24 cellular contexts compared by ENCODE assay signal in genomic region chr3:120224249-120224648, GRCh38.
DNase-seq lines count a peak whose midpoint lies in the region; ATAC-seq and TF ChIP-seq lines count a peak whose summit lies in the region.
"Had no signal": no experiment of that assay in that cellular context is flagged by ENCODE, and none has a peak within 500 bp of the region (broad histone marks: within the 10 kb centered on the region; RNA-seq: fewer than 3 reads in every experiment).

No MANE protein-coding gene starts in this region.

- DNase-seq in SJCRH30 (peak; percentile 9 to 39), islet precursor cell (peak; percentile 73), psoas muscle (no peak), caudate nucleus (lab: John Stamatoyannopoulos, UW) (no peak), NCI-H1105 treated with DMSO at 0.1 percent for 48 hours (lab: John Stamatoyannopoulos, UW) (no peak), CD1c-positive myeloid dendritic cell (ENCODE audit: extremely low spot score) (no peak), NCI-H2029 treated with DMSO at 0.1 percent for 48 hours (lab: John Stamatoyannopoulos, UW) (no peak)
- DNase-seq: 8988T; ACHN; AML-193; BE2C; Calu3; CD4-positive, alpha-beta memory T cell; COR-L47; DMS53; DMS79 treated with DMSO at 0.1 percent for 48 hours; GDM1; GM23248; H7; HCEC 1CT had no signal

- ATAC-seq in psoas muscle, result peak; percentile 66 to 96 (median 84)
- ATAC-seq: A549, GM12878 had no signal

- TF ChIP-seq RAD21 in Ishikawa (IDR thresholded peaks at IDR 0.05; ENCODE audit: low read depth), result no peak

- WGBS in psoas muscle, 3 donors, result 17 to 35% (median 27%) methylated on average over 2 of the region's 2 CpGs

- H3K4me1 ChIP-seq in SJCRH30 (peaks cover 8% of the 10 kb centered on the region), psoas muscle (peaks cover 8% of the 10 kb centered on the region)
- H3K4me1 ChIP-seq: A549; BE2C; BLaER1 treated with 17β-estradiol and CSF1 and Interleukin-3, amounts not matched to agents 10 nM and 100 nM had no signal

- H3K4me3 ChIP-seq in SJCRH30 (no peak overlapping the region), psoas muscle (no peak overlapping the region)
- H3K4me3 ChIP-seq: A549; BLaER1 treated with 17β-estradiol and CSF1 and Interleukin-3, amounts not matched to agents 10 nM and 100 nM; GM12878; GM23248 had no signal

- intact Hi-C loops in psoas muscle (cut with DNase I), result no loop called here

- TF ChIP-seq CTCF in psoas muscle (IDR thresholded peaks at IDR 0.05), result no peak

- H3K9me3 ChIP-seq in SJCRH30 (replicated peaks) (no peaks in the 10 kb centered on the region), psoas muscle (no peaks in the 10 kb centered on the region)
- H3K9me3 ChIP-seq: A549, BE2C had no signal

- no peak overlapping the region for H3K27ac ChIP-seq in SJCRH30
- no peak overlapping the region for H3K27ac ChIP-seq in psoas muscle
- no peak overlapping the region for H3K27ac ChIP-seq in caudate nucleus (ENCODE audit: low read depth, low read length)
- H3K27ac ChIP-seq: A549; BLaER1 treated with 17β-estradiol and CSF1 and Interleukin-3, amounts not matched to agents 10 nM and 100 nM; GM23248 had no signal

- no peak for TF ChIP-seq EP300 in Ishikawa (IDR thresholded peaks at IDR 0.05; ENCODE audit: borderline replicate concordance)

- no peaks in the 10 kb centered on the region for H3K27me3 ChIP-seq in SJCRH30
- H3K27me3 ChIP-seq in psoas muscle (ENCODE audit: insufficient read depth in 3 of 3, low read length in 2 of 3), result no peaks in the 10 kb centered on the region
- H3K27me3 ChIP-seq: BE2C; BLaER1 treated with 17β-estradiol and CSF1 and Interleukin-3, amounts not matched to agents 10 nM and 100 nM had no signal

- no peaks in the 10 kb centered on the region for H3K36me3 ChIP-seq in SJCRH30
- H3K36me3 ChIP-seq in psoas muscle (ENCODE audit: insufficient read depth in 1 of 2, low read depth in 1 of 2), result no peaks in the 10 kb centered on the region
- H3K36me3 ChIP-seq: BE2C; BLaER1 treated with 17β-estradiol and CSF1 and Interleukin-3, amounts not matched to agents 10 nM and 100 nM had no signal

TF ChIP-seq in Ishikawa, 13 proteins besides CTCF, POLR2A, EP300 and RAD21:
- TF ChIP-seq TEAD4 (IDR thresholded peaks at IDR 0.05) (0 out of 2 replicates have a peak, but pooled peaks have one; percentile 11), REST (IDR thresholded peaks at IDR 0.05; ENCODE audit: low read depth) (no peak)
TF ChIP-seq in Ishikawa: peak in this region for 1.

Comparison
In these comparisons a context has a peak if more than half of its experiments do, and no peak if none do; other contexts are left out.
1. DNase-seq: peak in SJCRH30 (2 of 2) and islet precursor cell (single experiment); none in psoas muscle (0 of 2), caudate nucleus (0 of 61), NCI-H1105 treated with DMSO at 0.1 percent for 48 hours (single experiment), CD1c-positive myeloid dendritic cell (single experiment) and NCI-H2029 treated with DMSO at 0.1 percent for 48 hours (single experiment).